In the genomic region with DNA sequence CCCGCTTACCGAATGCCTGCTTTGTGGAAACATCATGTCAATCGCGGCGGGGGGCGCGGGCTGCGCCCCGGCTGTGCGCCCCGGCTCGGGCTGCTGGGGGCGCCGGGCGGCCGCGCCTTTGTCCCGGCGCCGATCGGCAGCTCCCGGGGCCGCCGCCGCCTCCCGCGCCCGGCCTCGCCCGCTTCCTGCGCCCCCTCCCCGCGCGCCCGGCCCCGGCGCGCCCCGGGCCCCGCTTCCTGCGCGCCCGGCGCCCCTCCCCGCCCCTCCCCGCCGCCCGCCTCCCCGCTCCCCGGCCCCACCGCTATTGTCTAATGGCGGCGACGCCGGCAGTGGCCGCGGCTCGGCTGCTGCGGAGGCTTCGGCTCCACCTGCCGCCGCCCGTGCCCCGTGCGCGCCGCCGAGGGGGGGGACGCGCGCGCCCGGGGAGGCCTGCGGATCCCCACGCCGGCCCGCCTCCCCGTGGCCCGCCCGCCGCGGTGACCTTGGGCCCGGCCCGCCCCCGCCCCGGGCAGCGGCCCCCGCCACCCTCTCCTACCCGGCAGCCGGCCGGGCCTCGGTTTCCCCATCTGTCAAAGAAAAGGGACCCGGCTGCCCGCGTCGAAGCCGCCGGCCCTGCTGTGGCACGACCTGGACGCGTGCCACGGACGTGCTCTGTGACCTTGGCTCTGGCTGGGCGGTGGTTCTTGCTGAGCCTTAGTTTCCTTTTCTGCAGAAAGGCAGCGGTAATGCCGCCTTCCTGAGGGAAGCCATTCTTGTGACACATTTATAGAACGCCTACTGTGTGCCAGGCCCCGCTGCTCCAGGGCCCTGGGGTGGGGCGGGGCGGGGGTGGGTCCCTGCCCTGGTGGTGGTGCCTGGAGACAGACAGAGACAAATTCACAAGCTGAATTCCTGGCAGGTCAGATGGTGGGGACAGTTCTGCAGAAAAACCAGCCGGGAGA, we compare ENCODE assay signal across 7 cellular contexts. TPM values are rescaled to one million over a fixed set of nuclear protein-coding genes. Genes with fewer than 3 reads are reported as not detected.
DNase-seq lines count a peak whose midpoint lies in the region; ATAC-seq and TF ChIP-seq lines count a peak whose summit lies in the region.

A gene with protein sequence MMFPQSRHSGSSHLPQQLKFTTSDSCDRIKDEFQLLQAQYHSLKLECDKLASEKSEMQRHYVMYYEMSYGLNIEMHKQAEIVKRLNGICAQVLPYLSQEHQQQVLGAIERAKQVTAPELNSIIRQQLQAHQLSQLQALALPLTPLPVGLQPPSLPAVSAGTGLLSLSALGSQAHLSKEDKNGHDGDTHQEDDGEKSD (minus strand): TSS at position 331 of the 941 bp plus-strand sequence. CDS start 295 bp downstream, at position 36.

- in situ Hi-C loops in GM18951 (cut with MboI; ENCODE audit: low sequenced_read_pairs, unreplicated experiment) = no loop called here

- peaks cover 55% of the 10 kb centered on the region for H3K4me1 ChIP-seq in lower lobe of right lung

- peak within 1 kb of the TSS; percentile 61 to 95 (median 85) for H3K4me3 ChIP-seq in dorsolateral prefrontal cortex
- H3K4me3 ChIP-seq in lower lobe of right lung = peak within 1 kb of the TSS; percentile 95

- H3K36me3 ChIP-seq in lower lobe of right lung = peaks cover 27% of the 10 kb centered on the region

- ATAC-seq in lower lobe of right lung (peak; percentile 79 to 80), HG03460 (IDR thresholded peaks at IDR 0.05; ENCODE audit: unreplicated experiment) (no peak)

- intact Hi-C loops in dorsolateral prefrontal cortex (cut with DNase I) = no loop called here
- intact Hi-C loops in lower lobe of right lung (cut with DNase I) = no loop called here

- TF ChIP-seq CTCF in dorsolateral prefrontal cortex (IDR thresholded peaks at IDR 0.05 in 54 of 56, conservative IDR thresholded peaks at IDR 0.05 in 2 of 56; ENCODE audit: low read depth in 1 of 56, partially characterized antibody in 56 of 56) (no peak), lower lobe of right lung (IDR thresholded peaks at IDR 0.05) (no peak)

- H3K27me3 ChIP-seq in dorsolateral prefrontal cortex = no peaks in the 10 kb centered on the region
- no peaks in the 10 kb centered on the region for H3K27me3 ChIP-seq in lower lobe of right lung (ENCODE audit: low read depth)

- H3K27ac ChIP-seq in dorsolateral prefrontal cortex (peak within 1 kb of the TSS; percentile 71 to 98 (median 95)), lower lobe of right lung (peak within 1 kb of the TSS; percentile 96)

- TF ChIP-seq POLR2A in GM18951 (IDR thresholded peaks at IDR 0.05; ENCODE audit: extremely low read depth, insufficient read depth, insufficient read length) = peak; percentile 69

- peak; percentile 15 for DNase-seq in NCI-H187 treated with DMSO at 0.1 percent for 48 hours (lab: John Stamatoyannopoulos, UW)
- peak; percentile 47 to 51 for DNase-seq in activated CD4-positive, alpha-beta T cell treated with anti-CD3 and anti-CD28 coated beads, Interleukin-2, amount 50 U/mL, for 24 hours (ENCODE audit: low read depth in 1 of 2, low spot score in 1 of 2)
- peak in 8 of 10 donors; percentile 28 to 78 (median 48) for DNase-seq in dorsolateral prefrontal cortex
- peak; percentile 80 for DNase-seq in lower lobe of right lung
- DNase-seq in stimulated activated CD4-positive, alpha-beta T cell treated with anti-CD3 and anti-CD28 coated beads, TNF-alpha, amount 100 ng/mL, for 24 hours (ENCODE audit: low read depth in 3 of 3) = peak; percentile 31 to 61 (median 46)

- no peaks in the 10 kb centered on the region for H3K9me3 ChIP-seq in lower lobe of right lung

RNA-seq across cellular contexts. Expression of the gene that starts here (rescaled TPM):
- 100 to 1,000 TPM; 425 to 952 (median 709) TPM for total RNA-seq in dorsolateral prefrontal cortex
- total RNA-seq in lower lobe of right lung = 413 TPM

Comparison
In these comparisons a context has a peak if more than half of its experiments do, and no peak if none do; other contexts are left out.
1. DNase-seq: peak in every context shown above with its lines; median percentile 80 in lower lobe of right lung; 49 in activated CD4-positive, alpha-beta T cell treated with anti-CD3 and anti-CD28 coated beads, Interleukin-2, amount 50 U/mL, for 24 hours; 48 in dorsolateral prefrontal cortex; 46 in stimulated activated CD4-positive, alpha-beta T cell treated with anti-CD3 and anti-CD28 coated beads, TNF-alpha, amount 100 ng/mL, for 24 hours; 15 in NCI-H187 treated with DMSO at 0.1 percent for 48 hours.